Comparison of ENCODE assay signal across 1 cellular context in genomic region chr1:41360074-41361027, GRCh38.
A peak's percentile ranks its signal among the peaks of the same experiment; 100 is the strongest.
TF ChIP-seq lines count a peak whose summit lies in the region.

No MANE protein-coding gene starts in this region.

TF ChIP-seq in K562, 482 proteins besides CTCF, POLR2A, EP300 and RAD21 (continued from another document):
- 0 out of 2 replicates have a peak, but pooled peaks have one; percentile 74 for TF ChIP-seq E2F1 (CRISPR knock-in tag; IDR thresholded peaks at IDR 0.05)
- TF ChIP-seq MAX (CRISPR knock-in tag; IDR thresholded peaks at IDR 0.05) = no peak
- TF ChIP-seq ZNF766 (CRISPR knock-in tag; conservative IDR thresholded peaks at IDR 0.05) = 0 out of 2 replicates have a peak, but pooled peaks have one; percentile 10
- peak; percentile 57 for TF ChIP-seq FOSL1 (tag; conservative IDR thresholded peaks at IDR 0.05)
- TF ChIP-seq CEBPG (CRISPR knock-in tag; IDR thresholded peaks at IDR 0.05) = no peak
- TF ChIP-seq CEBPG (tag; conservative IDR thresholded peaks at IDR 0.05 in 1 of 2, IDR thresholded peaks at IDR 0.05 in 1 of 2) = no peak
- TF ChIP-seq PHF8 (IDR thresholded peaks at IDR 0.05; ENCODE audit: borderline replicate concordance, low read length) = peak; percentile 25; the same call in 1 of the 2 replicates
- no peak for TF ChIP-seq ATF3 (IDR thresholded peaks at IDR 0.05)
- no peak for TF ChIP-seq ATF3 (CRISPR knock-in tag; conservative IDR thresholded peaks at IDR 0.05)
- TF ChIP-seq PHTF2 (CRISPR knock-in tag; IDR thresholded peaks at IDR 0.05) = no peak
- peak; percentile 25 for TF ChIP-seq KDM5B (IDR thresholded peaks at IDR 0.05; ENCODE audit: insufficient replicate concordance, low read depth, low read length)
- TF ChIP-seq MAFK (IDR thresholded peaks at IDR 0.05; ENCODE audit: low read length) = no peak
- peak; percentile 38 for TF ChIP-seq PRDM10 (IDR thresholded peaks at IDR 0.05; ENCODE audit: partially characterized antibody)
- peak; percentile 19; the same call in 1 of the 2 replicates for TF ChIP-seq ZNF511 (CRISPR knock-in tag; IDR thresholded peaks at IDR 0.05)
- TF ChIP-seq SUPT5H (IDR thresholded peaks at IDR 0.05) = no peak
- TF ChIP-seq NEUROD1 (IDR thresholded peaks at IDR 0.05; ENCODE audit: borderline replicate concordance, low read depth, low read length, partially characterized antibody) = no peak
- TF ChIP-seq ERF (CRISPR knock-in tag; IDR thresholded peaks at IDR 0.05) = 0 out of 2 replicates have a peak, but pooled peaks have one; percentile 44
- TF ChIP-seq E2F5 (CRISPR knock-in tag; IDR thresholded peaks at IDR 0.05) = no peak
- TF ChIP-seq JUND (IDR thresholded peaks at IDR 0.05; ENCODE audit: borderline replicate concordance, low read depth, low read length) = 0 out of 2 replicates have a peak, but pooled peaks have one; percentile 14
- peak; percentile 14; the same call in 2 of the 3 replicates for TF ChIP-seq JUND (tag; IDR thresholded peaks at IDR 0.05; ENCODE audit: borderline replicate concordance, low read depth, low read length)
- no peak for TF ChIP-seq ARID3A (IDR thresholded peaks at IDR 0.05; ENCODE audit: borderline replicate concordance, low read depth, low read length)
- TF ChIP-seq ETS1 (conservative IDR thresholded peaks at IDR 0.05; ENCODE audit: control insufficient read depth, low read depth, low read length) = no peak
- no peak for TF ChIP-seq CEBPB (tag; IDR thresholded peaks at IDR 0.05)
- no peak for TF ChIP-seq ZNF140 (CRISPR knock-in tag; IDR thresholded peaks at IDR 0.05)
- 0 out of 2 replicates have a peak, but pooled peaks have one; percentile 11 for TF ChIP-seq RAD51 (IDR thresholded peaks at IDR 0.05; ENCODE audit: borderline replicate concordance, low read depth)
- no peak for TF ChIP-seq NR2C1 (IDR thresholded peaks at IDR 0.05)
- no peak for TF ChIP-seq NR2C1 (tag; IDR thresholded peaks at IDR 0.05)
- TF ChIP-seq KLF10 (CRISPR knock-in tag; IDR thresholded peaks at IDR 0.05) = no peak
- no peak for TF ChIP-seq SAFB2 (IDR thresholded peaks at IDR 0.05; ENCODE audit: borderline replicate concordance, low read depth, low read length, severe bottlenecking)
- no peak for TF ChIP-seq HOXB6 (CRISPR knock-in tag; IDR thresholded peaks at IDR 0.05; ENCODE audit: borderline replicate concordance)
- TF ChIP-seq STAG1 (CRISPR knock-in tag; IDR thresholded peaks at IDR 0.05; ENCODE audit: borderline replicate concordance) = no peak
- peak; percentile 60 for TF ChIP-seq L3MBTL2 (IDR thresholded peaks at IDR 0.05)
- no peak for TF ChIP-seq ZBTB43 (CRISPR knock-in tag; IDR thresholded peaks at IDR 0.05)
- no peak for TF ChIP-seq ZNF444 (CRISPR knock-in tag; IDR thresholded peaks at IDR 0.05)
- TF ChIP-seq DNMT1 (IDR thresholded peaks at IDR 0.05) = no peak
- TF ChIP-seq ZNF518B (CRISPR knock-in tag; IDR thresholded peaks at IDR 0.05) = no peak
- no peak for TF ChIP-seq WHSC1 (IDR thresholded peaks at IDR 0.05; ENCODE audit: low read length)
- no peak for TF ChIP-seq ZNF354B (CRISPR knock-in tag; IDR thresholded peaks at IDR 0.05)
- peak in 1 of 2 experiments; percentile 85; a peak in 2 of 4 replicates for TF ChIP-seq RCOR1 (IDR thresholded peaks at IDR 0.05; ENCODE audit: borderline replicate concordance in 1 of 2, low read depth in 2 of 2, low read length in 2 of 2)
- no peak for TF ChIP-seq CCAR2 (IDR thresholded peaks at IDR 0.05; ENCODE audit: low read depth, low read length)
- TF ChIP-seq ETV6 (IDR thresholded peaks at IDR 0.05; ENCODE audit: borderline replicate concordance in 1 of 2, low read depth in 2 of 2, low read length in 1 of 2) = no peak
- TF ChIP-seq ETV6 (CRISPR knock-in tag; IDR thresholded peaks at IDR 0.05; ENCODE audit: borderline replicate concordance) = no peak
- TF ChIP-seq RFX7 (CRISPR knock-in tag; IDR thresholded peaks at IDR 0.05) = no peak
- no peak for TF ChIP-seq ZBTB2 (IDR thresholded peaks at IDR 0.05)
- no peak for TF ChIP-seq ZNF75A (CRISPR knock-in tag; IDR thresholded peaks at IDR 0.05)
